8 cellular contexts compared by ENCODE assay signal in genomic region chr3:23202921-23203650, GRCh38. TPM values are rescaled to one million over a fixed set of nuclear protein-coding genes. Genes with fewer than 3 reads are reported as not detected.
DNase-seq lines count a peak whose midpoint lies in the region; ATAC-seq and TF ChIP-seq lines count a peak whose summit lies in the region.

TSS of gene UBE2E2 (plus strand) at chr3:23203327.

- H3K36me3 ChIP-seq in adipocyte (ENCODE audit: control insufficient read depth, insufficient read depth, low read length, severe bottlenecking) (no peaks in the 10 kb centered on the region), ovary (no peaks in the 10 kb centered on the region)

- TF ChIP-seq CTCF in GM20000 (IDR thresholded peaks at IDR 0.05; ENCODE audit: extremely low read depth, missing control alignments) (no peak), HL-60 (IDR thresholded peaks at IDR 0.05; ENCODE audit: insufficient read depth, low read length) (no peak), ovary (IDR thresholded peaks at IDR 0.05) (no peak)

- in situ Hi-C loops in Caki2 (cut with HindIII; ENCODE audit: low pct_unique_long_range_greater_than_20kb, low sequenced_read_pairs), result no loop called here

- H3K4me1 ChIP-seq in adipocyte (ENCODE audit: control insufficient read depth, insufficient read depth, low read length) (peaks cover 39% of the 10 kb centered on the region), ovary (ENCODE audit: insufficient read depth) (peaks cover 2% of the 10 kb centered on the region)

- H3K27ac ChIP-seq in HL-60 (replicated peaks) (peak within 1 kb of the TSS; percentile 75), ovary (peak within 1 kb of the TSS; percentile 79 to 81)

- H3K4me3 ChIP-seq in HL-60 (replicated peaks; ENCODE audit: insufficient read depth, low read length), result peak within 1 kb of the TSS; percentile 93
- peak within 1 kb of the TSS; percentile 85 for H3K4me3 ChIP-seq in adipocyte (ENCODE audit: low read length)
- H3K4me3 ChIP-seq in ovary, result peak within 1 kb of the TSS; percentile 74

- 0 to 1% (median 0%) methylated on average over 31 to 92 of the region's 99 CpGs for WGBS in ovary, 3 donors

- no peak for TF ChIP-seq EP300 in ovary (IDR thresholded peaks at IDR 0.05)

- DNase-seq in Caki2 (ENCODE audit: low read depth) (peak; percentile 72), GM20000 (ENCODE audit: low spot score) (peak; percentile 95), HL-60 (ENCODE audit: low read depth in 1 of 2, low spot score in 1 of 2) (peak; percentile 32 to 58), adipocyte (ENCODE audit: low read depth) (peak; percentile 91), Right ventricle myocardium superior (peak; percentile 80), ovary (peak; percentile 59 to 85 (median 74)), ureter (ENCODE audit: low spot score) (no peak)

- no peaks in the 10 kb centered on the region for H3K9me3 ChIP-seq in adipocyte (ENCODE audit: control insufficient read depth, low read length)
- no peaks in the 10 kb centered on the region for H3K9me3 ChIP-seq in ovary

- H3K27me3 ChIP-seq in HL-60 (ENCODE audit: insufficient read depth, poor library complexity, severe bottlenecking), result no peaks in the 10 kb centered on the region
- no peaks in the 10 kb centered on the region for H3K27me3 ChIP-seq in adipocyte (replicated peaks; ENCODE audit: control insufficient read depth, insufficient read depth, low read length)
- H3K27me3 ChIP-seq in ovary, result no peaks in the 10 kb centered on the region

- intact Hi-C loops in Right ventricle myocardium superior (cut with DNase I), result loop anchor here (10.0 kb wide), 1 partner anchor 602 kb away; the partner anchor contains the start of gene UBE2E1
- intact Hi-C loops in ovary (cut with DNase I), result no loop called here

- H3K9ac ChIP-seq in adipocyte (ENCODE audit: low read length), result peak within 1 kb of the TSS; percentile 91

- TF ChIP-seq POLR2A in Raji (IDR thresholded peaks at IDR 0.05; ENCODE audit: insufficient read depth, low read depth, low read length), result peak; percentile 53
- peak; percentile 70 for TF ChIP-seq POLR2A in ovary (IDR thresholded peaks at IDR 0.05)

- peak; percentile 91 for ATAC-seq in Right ventricle myocardium superior (ENCODE audit: poor library complexity)

RNA-seq across cellular contexts. Expression of gene UBE2E2, which starts in this region (rescaled TPM):
- 37.9 and 74.5 TPM in 2 replicates for total RNA-seq in Caki2 (2014; rRNA removed; shearing (Covaris generic); ENCODE audit: low replicate concordance)
- 37.4 TPM for total RNA-seq in Right ventricle myocardium superior
- total RNA-seq in ovary, result 10 to 100 TPM; 25.5 to 84.9 (median 38.5) TPM
- polyA plus RNA-seq in ovary, result 10 to 100 TPM; 25.5 to 40.1 TPM
- 28.3 TPM for total RNA-seq in ureter
